Comparison of ENCODE assay signal across 18 cellular contexts in genomic region chr13:34290661-34291060, GRCh38.
DNase-seq lines count a peak whose midpoint lies in the region; ATAC-seq, FAIRE-seq and TF ChIP-seq lines count a peak whose summit lies in the region.
"Had no signal": no experiment of that assay in that cellular context is flagged by ENCODE, and none has a peak within 500 bp of the region (broad histone marks: within the 10 kb centered on the region; RNA-seq: fewer than 3 reads in every experiment).

No MANE protein-coding gene starts in this region.

- peak; percentile 9 for FAIRE-seq in keratinocyte (lab: Jason Lieb, UNC)
- FAIRE-seq: GM12878, H1, HepG2 had no signal

- ATAC-seq in left ventricle myocardium superior = no peak
- ATAC-seq: CD8-positive, alpha-beta T cell; GM12878; HepG2 had no signal

- no peak overlapping the region for H4K91ac ChIP-seq in neuronal stem cell (ENCODE audit: low read depth, low read length, poor library complexity)

- H3K4ac ChIP-seq in neuronal stem cell (ENCODE audit: low read length) = no peak overlapping the region

- peaks cover 10% of the 10 kb centered on the region for H3K4me1 Mint-ChIP-seq in progenitor cell of endocrine pancreas (ENCODE audit: low read depth)
- no peaks in the 10 kb centered on the region for H3K4me1 Mint-ChIP-seq in activated CD4-positive, alpha-beta T cell treated with anti-CD3 and anti-CD28 coated beads, Interleukin-2, amount 10 ng/mL, durations not matched to agents 24 days and 14 days

- H2AK5ac ChIP-seq in neuronal stem cell (ENCODE audit: low read depth, low read length) = no peak overlapping the region

- H3K27ac Mint-ChIP-seq in progenitor cell of endocrine pancreas = no peak overlapping the region
- no peak overlapping the region for H3K27ac Mint-ChIP-seq in activated CD4-positive, alpha-beta T cell treated with anti-CD3 and anti-CD28 coated beads, Interleukin-2, amount 10 ng/mL, durations not matched to agents 24 days and 14 days
- H3K27ac Mint-ChIP-seq: CD8-positive, alpha-beta T cell; H9 had no signal

- no peaks in the 10 kb centered on the region for H3K36me3 Mint-ChIP-seq in progenitor cell of endocrine pancreas (ENCODE audit: insufficient read depth)
- H3K36me3 Mint-ChIP-seq in activated CD4-positive, alpha-beta T cell treated with anti-CD3 and anti-CD28 coated beads, Interleukin-2, amount 10 ng/mL, durations not matched to agents 24 days and 14 days (ENCODE audit: low read depth) = no peaks in the 10 kb centered on the region
- H3K36me3 Mint-ChIP-seq: CD8-positive, alpha-beta T cell had no signal

- H3K9me3 ChIP-seq in BLaER1 = no peaks in the 10 kb centered on the region
- H3K9me3 ChIP-seq in keratinocyte (ENCODE audit: control insufficient read depth, low read depth, low read length) = no peaks in the 10 kb centered on the region
- no peaks in the 10 kb centered on the region for H3K9me3 ChIP-seq in neuronal stem cell (replicated peaks in 1 of 2; ENCODE audit: control insufficient read depth in 2 of 2, insufficient read depth in 1 of 2, low read depth in 1 of 2, low read length in 2 of 2)
- H3K9me3 ChIP-seq: BLaER1 treated with 17β-estradiol and CSF1 and Interleukin-3, amounts not matched to agents 10 nM and 100 nM had no signal

- intact Hi-C loops in left ventricle myocardium superior (cut with micrococcal nuclease) = no loop called here
- intact Hi-C loops in activated CD4-positive, alpha-beta T cell treated with anti-CD3 and anti-CD28 coated beads, Interleukin-2, amount 10 ng/mL, durations not matched to agents 24 days and 14 days (cut with micrococcal nuclease) = no loop called here

- no peak overlapping the region for H2BK120ac ChIP-seq in neuronal stem cell (ENCODE audit: low read depth, low read length)

- H3K79me1 ChIP-seq in neuronal stem cell (ENCODE audit: low read depth, low read length) = no peaks in the 10 kb centered on the region

- H3K23ac ChIP-seq in neuronal stem cell (ENCODE audit: low read depth, low read length, poor library complexity) = no peak overlapping the region

- no peak overlapping the region for H3K18ac ChIP-seq in neuronal stem cell (ENCODE audit: low read length)

- no peaks in the 10 kb centered on the region for H3K79me2 ChIP-seq in keratinocyte (ENCODE audit: control insufficient read depth, insufficient read depth, low read length)

- H3K4me2 ChIP-seq in BLaER1 (peak overlapping the region; percentile 18; the same call in 1 of the 2 replicates), keratinocyte (ENCODE audit: control insufficient read depth, extremely low read depth, insufficient read depth, low read depth, low read length) (no peak overlapping the region), neuronal stem cell (ENCODE audit: insufficient read depth, low read length, poor library complexity, severe bottlenecking) (no peak overlapping the region)
- H3K4me2 ChIP-seq: BLaER1 treated with 17β-estradiol and CSF1 and Interleukin-3, amounts not matched to agents 10 nM and 100 nM had no signal

- no peak overlapping the region for H3K4me3 Mint-ChIP-seq in progenitor cell of endocrine pancreas (ENCODE audit: low read depth)
- H3K4me3 Mint-ChIP-seq in activated CD4-positive, alpha-beta T cell treated with anti-CD3 and anti-CD28 coated beads, Interleukin-2, amount 10 ng/mL, durations not matched to agents 24 days and 14 days = no peak overlapping the region
- H3K4me3 Mint-ChIP-seq: CD8-positive, alpha-beta T cell; H9 had no signal

- no peak overlapping the region for H3K14ac ChIP-seq in neuronal stem cell (ENCODE audit: low read length)

- H3K4me1 ChIP-seq in BLaER1 (peaks cover 7% of the 10 kb centered on the region), keratinocyte (ENCODE audit: control insufficient read depth, extremely low read depth, insufficient read depth, low read length) (no peaks in the 10 kb centered on the region), neuronal stem cell (ENCODE audit: control insufficient read depth in 2 of 2, insufficient read depth in 1 of 2, low read depth in 1 of 2, low read length in 2 of 2) (peaks cover 0 to 4% of the 10 kb centered on the region in 2 donors)

- H2BK12ac ChIP-seq in neuronal stem cell (ENCODE audit: low read length) = no peak overlapping the region

- no peaks in the 10 kb centered on the region for H3K27me3 Mint-ChIP-seq in progenitor cell of endocrine pancreas
- H3K27me3 Mint-ChIP-seq in activated CD4-positive, alpha-beta T cell treated with anti-CD3 and anti-CD28 coated beads, Interleukin-2, amount 10 ng/mL, durations not matched to agents 24 days and 14 days = no peaks in the 10 kb centered on the region

- no peaks in the 10 kb centered on the region for H3K27me3 ChIP-seq in BLaER1
- H3K27me3 ChIP-seq in keratinocyte (ENCODE audit: control insufficient read depth, extremely low read depth, insufficient read depth, low read length) = no peaks in the 10 kb centered on the region
- H3K27me3 ChIP-seq in neuronal stem cell (ENCODE audit: control insufficient read depth in 3 of 3, insufficient read depth in 3 of 3, low read depth in 1 of 3, low read length in 3 of 3) = no peaks in the 10 kb centered on the region
- H3K27me3 ChIP-seq: BLaER1 treated with 17β-estradiol and CSF1 and Interleukin-3, amounts not matched to agents 10 nM and 100 nM had no signal

- no peak overlapping the region for H3K9ac ChIP-seq in BLaER1
- H3K9ac ChIP-seq in keratinocyte (ENCODE audit: control insufficient read depth, extremely low read depth, insufficient read depth, low read length) = no peak overlapping the region
- H3K9ac ChIP-seq in neuronal stem cell (ENCODE audit: low read depth, low read length, poor library complexity) = no peak overlapping the region
- H3K9ac ChIP-seq: BLaER1 treated with 17β-estradiol and CSF1 and Interleukin-3, amounts not matched to agents 10 nM and 100 nM had no signal

- TF ChIP-seq CTCF in keratinocyte (optimal IDR thresholded peaks at IDR 0.05 in 1 of 3, IDR thresholded peaks at IDR 0.05 in 1 of 3, conservative IDR thresholded peaks at IDR 0.05 in 1 of 3; ENCODE audit: extremely low read depth in 1 of 3, insufficient read depth in 2 of 3, low read length in 3 of 3) = no peak
- TF ChIP-seq CTCF in progenitor cell of endocrine pancreas (IDR thresholded peaks at IDR 0.05; ENCODE audit: unreplicated experiment) = no peak

- H3K4me3 ChIP-seq in BLaER1 (no peak overlapping the region), keratinocyte (ENCODE audit: control insufficient read depth in 2 of 3, extremely low read depth in 1 of 3, insufficient read depth in 2 of 3, low read depth in 1 of 3, low read length in 3 of 3) (no peak overlapping the region), neuronal stem cell (ENCODE audit: low read length in 2 of 2) (no peak overlapping the region)
- H3K4me3 ChIP-seq: BLaER1 treated with 17β-estradiol and CSF1 and Interleukin-3, amounts not matched to agents 10 nM and 100 nM; GM12878 had no signal

- no peaks in the 10 kb centered on the region for H4K20me1 ChIP-seq in BLaER1
- no peaks in the 10 kb centered on the region for H4K20me1 ChIP-seq in keratinocyte (ENCODE audit: control insufficient read depth, extremely low read depth, insufficient read depth, low read length)
- H4K20me1 ChIP-seq: BLaER1 treated with 17β-estradiol and CSF1 and Interleukin-3, amounts not matched to agents 10 nM and 100 nM had no signal

- DNase-seq in M059J (ENCODE audit: low read depth) (peak; percentile 2), keratinocyte (ENCODE audit: low read depth, low spot score) (no peak), neuronal stem cell (ENCODE audit: low spot score) (no peak), left ventricle myocardium superior (no peak), progenitor cell of endocrine pancreas (ENCODE audit: low spot score, unreplicated experiment) (no peak), NCI-H2227 (lab: John Stamatoyannopoulos, UW; ENCODE audit: unreplicated experiment) (no peak)
- DNase-seq in activated CD4-positive, alpha-beta T cell treated with anti-CD3 and anti-CD28 coated beads, Interleukin-2, amount 10 ng/mL, durations not matched to agents 24 days and 14 days = no peak
- DNase-seq: 8988T; CD8-positive, alpha-beta T cell; COR-L47; DMS 273 treated with DMSO at 0.1 percent for 48 hours; DND-41; H9 had no signal

- H3K9me3 Mint-ChIP-seq in progenitor cell of endocrine pancreas (ENCODE audit: low read depth) = no peaks in the 10 kb centered on the region
- no peaks in the 10 kb centered on the region for H3K9me3 Mint-ChIP-seq in activated CD4-positive, alpha-beta T cell treated with anti-CD3 and anti-CD28 coated beads, Interleukin-2, amount 10 ng/mL, durations not matched to agents 24 days and 14 days
- H3K9me3 Mint-ChIP-seq: CD8-positive, alpha-beta T cell; H9 had no signal

- H2AFZ ChIP-seq in keratinocyte (ENCODE audit: control insufficient read depth, low read length) (no peak overlapping the region), neuronal stem cell (ENCODE audit: low read length) (no peak overlapping the region)

- H3K36me3 ChIP-seq in BLaER1 (no peaks in the 10 kb centered on the region), keratinocyte (ENCODE audit: control insufficient read depth in 2 of 2, extremely low read depth in 1 of 2, insufficient read depth in 2 of 2, low read length in 2 of 2) (no peaks in the 10 kb centered on the region), neuronal stem cell (replicated peaks in 1 of 2; ENCODE audit: control insufficient read depth in 2 of 2, insufficient read depth in 2 of 2, low read length in 2 of 2) (no peaks in the 10 kb centered on the region)
- H3K36me3 ChIP-seq: BLaER1 treated with 17β-estradiol and CSF1 and Interleukin-3, amounts not matched to agents 10 nM and 100 nM had no signal

- no peak overlapping the region for H4K8ac ChIP-seq in neuronal stem cell (ENCODE audit: low read depth, low read length)

- H2BK5ac ChIP-seq in neuronal stem cell (ENCODE audit: low read length) = no peak overlapping the region

- H3K27ac ChIP-seq in BLaER1 (no peak overlapping the region), keratinocyte (ENCODE audit: control insufficient read depth, insufficient read depth, low read length) (no peak overlapping the region), neuronal stem cell (replicated peaks; ENCODE audit: low read length) (peak overlapping the region; percentile 9)
- H3K27ac ChIP-seq: BLaER1 treated with 17β-estradiol and CSF1 and Interleukin-3, amounts not matched to agents 10 nM and 100 nM had no signal

- H2BK15ac ChIP-seq in neuronal stem cell (ENCODE audit: low read length) = no peak overlapping the region

- H3K9me1 ChIP-seq in keratinocyte (ENCODE audit: control insufficient read depth, extremely low read depth, insufficient read depth, low read length) = no peaks in the 10 kb centered on the region

- dilution Hi-C loops in keratinocyte (cut with MboI; ENCODE audit: extremely low pct_ligation_motif_present, low sequenced_read_pairs) = no loop called here
